ENCODE assay signal across 21 cellular contexts in genomic region chr19:35862528-35862927, GRCh38. TPM values are rescaled to one million over a fixed set of nuclear protein-coding genes. Genes with fewer than 3 reads are reported as not detected.
DNase-seq lines count a peak whose midpoint lies in the region; ATAC-seq, FAIRE-seq and TF ChIP-seq lines count a peak whose summit lies in the region.
"Had no signal": no experiment of that assay in that cellular context is flagged by ENCODE, and none has a peak within 500 bp of the region (broad histone marks: within the 10 kb centered on the region; RNA-seq: fewer than 3 reads in every experiment).

No MANE protein-coding gene starts in this region.

- H3K4me2 ChIP-seq in A549 = no peak overlapping the region
- H3K4me2 ChIP-seq in mesendoderm (ENCODE audit: low read length) = no peak overlapping the region

- H2BK5ac ChIP-seq in mesendoderm (ENCODE audit: low read length) = no peak overlapping the region

- no peaks in the 10 kb centered on the region for H3K4me1 ChIP-seq in A549
- peaks cover 35% of the 10 kb centered on the region for H3K4me1 ChIP-seq in body of pancreas
- H3K4me1 ChIP-seq in mesendoderm (ENCODE audit: control insufficient read depth, low read depth, low read length) = peaks cover 3% of the 10 kb centered on the region

- no peaks in the 10 kb centered on the region for H3K79me2 ChIP-seq in mesendoderm (ENCODE audit: control insufficient read depth, insufficient read depth, low read length)

- TF ChIP-seq RAD21 in A549 (conservative IDR thresholded peaks at IDR 0.05 in 1 of 2, IDR thresholded peaks at IDR 0.05 in 1 of 2) = no peak

- intact Hi-C loops in body of pancreas (cut with DNase I) = no loop called here

- H3K79me1 ChIP-seq in mesendoderm (ENCODE audit: low read length) = no peaks in the 10 kb centered on the region

- CTCF ChIA-PET in A549 (lab: Yijun Ruan, JAX) = no interaction called here

- no peaks in the 10 kb centered on the region for H3K27me3 ChIP-seq in body of pancreas
- peaks cover 2% of the 10 kb centered on the region for H3K27me3 ChIP-seq in mesendoderm (ENCODE audit: insufficient read depth, low read length, poor library complexity)

- DNase-seq in A549 (ENCODE audit: low read depth in 1 of 2, low spot score in 1 of 2) (peak in 1 of 2 experiments; percentile 55), ELF-1 (ENCODE audit: low read depth, low spot score) (peak; percentile 45), body of pancreas (peak in 3 of 4 donors; percentile 34 to 63 (median 50)), mesendoderm (peak; percentile 45)
- DNase-seq: GOT3, NCI-H1417 treated with DMSO at 0.1 percent for 48 hours, NCI-H2029, NCI-H345, NCI-H526, OCI-M1, SIG-M5 had no signal

- no peak overlapping the region for H2BK15ac ChIP-seq in mesendoderm (replicated peaks; ENCODE audit: low read depth)

- POLR2A ChIA-PET in A549 (lab: Yijun Ruan, JAX) = no interaction called here

- TF ChIP-seq POLR2A in A549 (IDR thresholded peaks at IDR 0.05; ENCODE audit: low read length) (no peak), body of pancreas (IDR thresholded peaks at IDR 0.05) (no peak)

- 72% methylated on average over 14 of the region's 14 CpGs for WGBS in A549 (ENCODE audit: missing lambda C conversion rate)
- WGBS in body of pancreas, 2 donors = 64 to 67% methylated on average over 11 to 14 of the region's 14 CpGs
- WGBS in mesendoderm (ENCODE audit: extremely low coverage, insufficient coverage, low lambda C conversion rate) = no CpG with 5 or more reads among the region's 14 CpGs

- H3K18ac ChIP-seq in mesendoderm (ENCODE audit: low read length) = no peak overlapping the region

- H3K36me3 ChIP-seq in body of pancreas (replicated peaks in 1 of 2; ENCODE audit: insufficient read depth in 1 of 2, low read depth in 2 of 2) (peaks cover 0 to 5% of the 10 kb centered on the region in 2 donors), mesendoderm (ENCODE audit: control insufficient read depth, insufficient read depth, low read length) (no peaks in the 10 kb centered on the region)

- H3K23ac ChIP-seq in mesendoderm (ENCODE audit: low read length) = no peak overlapping the region

- H3K9ac ChIP-seq in mesendoderm (ENCODE audit: low read length) = no peak overlapping the region

- H4K8ac ChIP-seq in mesendoderm (ENCODE audit: low read depth, low read length) = no peak overlapping the region

- no peak for TF ChIP-seq EP300 in A549 (IDR thresholded peaks at IDR 0.05)

- no peak overlapping the region for H3K4ac ChIP-seq in mesendoderm (ENCODE audit: low read depth, low read length)

- ATAC-seq in A549 = peak; percentile 15 to 31; a peak in 3 of 6 replicates
- ATAC-seq in body of pancreas = peak; percentile 31
- no peak for ATAC-seq in GM18520 (IDR thresholded peaks at IDR 0.05; ENCODE audit: unreplicated experiment)
- no peak for ATAC-seq in HG03280 (IDR thresholded peaks at IDR 0.05; ENCODE audit: unreplicated experiment)
- no peak for ATAC-seq in HG03469 (IDR thresholded peaks at IDR 0.05; ENCODE audit: unreplicated experiment)

- H3K4me3 ChIP-seq in A549 (no peak overlapping the region), body of pancreas (no peak overlapping the region), mesendoderm (ENCODE audit: low read length) (no peak overlapping the region)

- no peaks in the 10 kb centered on the region for H3K9me3 ChIP-seq in A549
- H3K9me3 ChIP-seq in body of pancreas = no peaks in the 10 kb centered on the region

- TF ChIP-seq CTCF in A549 (IDR thresholded peaks at IDR 0.05) (no peak), body of pancreas (IDR thresholded peaks at IDR 0.05) (no peak)

- no peak overlapping the region for H3K27ac ChIP-seq in A549
- H3K27ac ChIP-seq in body of pancreas = peak overlapping the region in 1 of 4 donors; percentile 34
- no peak overlapping the region for H3K27ac ChIP-seq in mesendoderm (ENCODE audit: low read depth, low read length)

- no peak overlapping the region for H3K56ac ChIP-seq in mesendoderm (ENCODE audit: low read length)

- FAIRE-seq in A549 (lab: Jason Lieb, UNC) = no peak
- FAIRE-seq: GM12891 had no signal

- no peak overlapping the region for H2AK5ac ChIP-seq in mesendoderm (ENCODE audit: low read length)

- no peak overlapping the region for H4K5ac ChIP-seq in mesendoderm (ENCODE audit: low read length)

- H2BK120ac ChIP-seq in mesendoderm (ENCODE audit: low read depth, low read length) = no peak overlapping the region

TF ChIP-seq in A549, 52 proteins besides CTCF, POLR2A, EP300 and RAD21 (continues in another document):
- TF ChIP-seq E2F6 (IDR thresholded peaks at IDR 0.05; ENCODE audit: borderline replicate concordance, low read depth) = no peak; the same call in 1 of the 2 replicates
- no peak for TF ChIP-seq ZFP36 (IDR thresholded peaks at IDR 0.05; ENCODE audit: borderline replicate concordance, partially characterized antibody)
- TF ChIP-seq ZC3H11A (IDR thresholded peaks at IDR 0.05) = no peak
- TF ChIP-seq BHLHE40 (IDR thresholded peaks at IDR 0.05; ENCODE audit: low read depth, low read length) = no peak
- no peak for TF ChIP-seq MAFK (IDR thresholded peaks at IDR 0.05; ENCODE audit: partially characterized antibody)
- TF ChIP-seq EHMT2 (IDR thresholded peaks at IDR 0.05; ENCODE audit: low read depth) = no peak
- TF ChIP-seq HEYL (CRISPR knock-in tag; IDR thresholded peaks at IDR 0.05) = no peak
- no peak for TF ChIP-seq NFE2L2 (conservative IDR thresholded peaks at IDR 0.05; ENCODE audit: low read length)
- no peak for TF ChIP-seq CBX2 (IDR thresholded peaks at IDR 0.05; ENCODE audit: borderline replicate concordance, low read depth)
- TF ChIP-seq KDM1A (IDR thresholded peaks at IDR 0.05; ENCODE audit: low read depth) = no peak
- TF ChIP-seq HOXB13 (CRISPR knock-in tag; IDR thresholded peaks at IDR 0.05; ENCODE audit: low read depth) = no peak
- no peak for TF ChIP-seq RFX5 (IDR thresholded peaks at IDR 0.05)
- TF ChIP-seq NR3C1 (IDR thresholded peaks at IDR 0.05) = no peak

RNA-seq across cellular contexts. Expression of gene KIRREL2, which starts 5.8 kb away (rescaled TPM):
- polyA plus RNA-seq in A549 (2011; rRNA removed) = 0.26 and 0.34 TPM in 2 replicates
- polyA plus RNA-seq in A549 (2012; cell fraction: cytosol; rRNA removed) = 0.20 and 0.30 TPM in 2 replicates
- polyA plus RNA-seq in A549 (2012; cell fraction: nucleus; rRNA removed) = 0.76 and 0.80 TPM in 2 replicates
- 0.21 to 0.75 TPM (median 0.54 TPM) in 3 replicates for polyA plus RNA-seq in A549 (2017; fragmentation: RNase III; extraction: RNeasy Plus Mini Kit Qiagen cat#74134 plus additional on column Dnase treatment)
- polyA minus RNA-seq in A549 (2011; rRNA and poly(A)+ RNA removed) = 0.12 and 0.34 TPM in 2 replicates
- total RNA-seq in body of pancreas = 10 to 100 TPM; 42.5 to 75.5 TPM
- 1.2 TPM for polyA plus RNA-seq in mesendoderm (2013, experiment 1 of 2)
- polyA plus RNA-seq in mesendoderm (2013, experiment 2 of 2) = 1.2 TPM
- total RNA-seq: HT-29, MCF 10A, RPMI7951 had no signal
- polyA plus RNA-seq: AG04450, CD14-positive monocyte had no signal

RNA-seq across cellular contexts. Expression of gene APLP1, which starts 5.8 kb away (rescaled TPM):
- polyA plus RNA-seq in A549 (2011; rRNA removed) (55.3 and 60.4 TPM in 2 replicates), A549 (2017; fragmentation: RNase III; extraction: RNeasy Plus Mini Kit Qiagen cat#74134 plus additional on column Dnase treatment) (52.1 to 54.8 TPM (median 54.7 TPM) in 3 replicates)
- polyA plus RNA-seq in A549 (2012; cell fraction: cytosol; rRNA removed) = 63.3 and 100 TPM in 2 replicates
- polyA plus RNA-seq in A549 (2012; cell fraction: nucleus; rRNA removed) = 124 and 186 TPM in 2 replicates
- polyA minus RNA-seq in A549 (2011; rRNA and poly(A)+ RNA removed) = 21.6 and 32.7 TPM in 2 replicates
- 10 to 100 TPM; 40.9 to 47.0 TPM for total RNA-seq in body of pancreas
- polyA plus RNA-seq in mesendoderm (2013, experiment 1 of 2) = 8.0 TPM
- 7.9 TPM for polyA plus RNA-seq in mesendoderm (2013, experiment 2 of 2)
- polyA plus RNA-seq: CD14-positive monocyte had no signal

RNA-seq across cellular contexts. Expression of gene NPHS1, which starts 10.2 kb away (rescaled TPM):
- polyA plus RNA-seq in A549 (2011; rRNA removed) = 0.27 and 0.30 TPM in 2 replicates
- 0.04 and 0.10 TPM in 2 replicates for polyA plus RNA-seq in A549 (2012; cell fraction: cytosol; rRNA removed)
- 0.22 and 0.26 TPM in 2 replicates for polyA plus RNA-seq in A549 (2012; cell fraction: nucleus; rRNA removed)
- polyA plus RNA-seq in A549 (2017; fragmentation: RNase III; extraction: RNeasy Plus Mini Kit Qiagen cat#74134 plus additional on column Dnase treatment) = 0.16 to 0.27 TPM (median 0.21 TPM) in 3 replicates
- polyA minus RNA-seq in A549 (2011; rRNA and poly(A)+ RNA removed) = 0.05 and 0.37 TPM in 2 replicates
- total RNA-seq in body of pancreas = 10 to 100 TPM; 14.0 to 33.6 TPM
- 0.06 TPM for polyA plus RNA-seq in mesendoderm (2013, experiment 1 of 2)
- 0.18 TPM for polyA plus RNA-seq in mesendoderm (2013, experiment 2 of 2)
- total RNA-seq: HT-29; MCF 10A; RPMI7951; T-helper 1 cell treated with Interleukin-12 subunit alpha and Interleukin-12 subunit beta and Interleukin-4 antibody, amounts not matched to agents 30 ng/mL and 1 ng/mL, for 36 hours had no signal
- polyA plus RNA-seq: AG04450, CD14-positive monocyte had no signal

RNA-seq across cellular contexts. Expression of gene NFKBID, which starts 37.8 kb away (rescaled TPM):
- polyA plus RNA-seq in A549 (2011; rRNA removed) = 4.0 and 4.1 TPM in 2 replicates
- 9.6 and 11.4 TPM in 2 replicates for polyA plus RNA-seq in A549 (2012; cell fraction: cytosol; rRNA removed)
- 59.9 and 65.7 TPM in 2 replicates for polyA plus RNA-seq in A549 (2012; cell fraction: nucleus; rRNA removed)
- 8.5 to 14.8 TPM (median 9.6 TPM) in 3 replicates for polyA plus RNA-seq in A549 (2017; fragmentation: RNase III; extraction: RNeasy Plus Mini Kit Qiagen cat#74134 plus additional on column Dnase treatment)
- 8.8 and 9.4 TPM in 2 replicates for polyA minus RNA-seq in A549 (2011; rRNA and poly(A)+ RNA removed)
- total RNA-seq in body of pancreas = 1 to 10 TPM; 6.3 to 6.5 TPM
- polyA plus RNA-seq in mesendoderm (2013, experiment 1 of 2) = 5.1 TPM
- 5.1 TPM for polyA plus RNA-seq in mesendoderm (2013, experiment 2 of 2)

RNA-seq across cellular contexts. Expression of gene HCST, which starts 39.8 kb away (rescaled TPM):
- polyA plus RNA-seq in A549 (2011; rRNA removed) (0.19 TPM in 1 of 2 replicates, not detected in the other), A549 (2017; fragmentation: RNase III; extraction: RNeasy Plus Mini Kit Qiagen cat#74134 plus additional on column Dnase treatment) (0.49 to 0.69 TPM in 2 of 3 replicates, not detected in the other)
- polyA plus RNA-seq in A549 (2012; cell fraction: cytosol; rRNA removed) = 0.30 and 0.38 TPM in 2 replicates
- 0.45 and 0.58 TPM in 2 replicates for polyA plus RNA-seq in A549 (2012; cell fraction: nucleus; rRNA removed)
- polyA minus RNA-seq in A549 (2011; rRNA and poly(A)+ RNA removed) = 2.2 TPM in 1 of 2 replicates, not detected in the other
- 1 to 10 TPM in 1 of 2 donors, not detected in 1; 5.2 TPM for total RNA-seq in body of pancreas
- polyA plus RNA-seq in mesendoderm (2013, experiment 1 of 2) = 3.3 TPM
- polyA plus RNA-seq in mesendoderm (2013, experiment 2 of 2) = 3.4 TPM
- total RNA-seq: HT-29, MCF 10A had no signal

Comparison
In these comparisons a context has a peak if more than half of its experiments do, and no peak if none do; other contexts are left out.
1. ATAC-seq: peak in A549 (2 of 2) and body of pancreas (single experiment); none in GM18520 (single experiment), HG03280 (single experiment) and HG03469 (single experiment).